Comparison of ENCODE assay signal across 9 cellular contexts in genomic region chr12:55724226-55724939, GRCh38. TPM values are rescaled to one million over a fixed set of nuclear protein-coding genes. Genes with fewer than 3 reads are reported as not detected.
DNase-seq lines count a peak whose midpoint lies in the region; ATAC-seq, FAIRE-seq and TF ChIP-seq lines count a peak whose summit lies in the region.
"Had no signal": no experiment of that assay in that cellular context is flagged by ENCODE, and none has a peak within 500 bp of the region (broad histone marks: within the 10 kb centered on the region; RNA-seq: fewer than 3 reads in every experiment).

No MANE protein-coding gene starts in this region.

- no peak overlapping the region for H3K4me3 ChIP-seq in NB4 (ENCODE audit: low read depth, low read length)
- H3K4me3 ChIP-seq in HepG2 (replicated peaks in 1 of 3; ENCODE audit: insufficient read depth in 1 of 3, low read depth in 2 of 3, low read length in 3 of 3): no peak overlapping the region

- peaks cover 37% of the 10 kb centered on the region for H3K4me1 Mint-ChIP-seq in central memory CD8-positive, alpha-beta T cell

- peak overlapping the region; percentile 66 for H3K27ac Mint-ChIP-seq in central memory CD8-positive, alpha-beta T cell (ENCODE audit: low read depth)

- intact Hi-C loops in HepG2 (cut with micrococcal nuclease; ENCODE audit: unreplicated experiment): loop anchor here (1.0 to 5.0 kb wide), 2 partner anchors 13 to 537 kb away; no protein-coding TSS in a partner anchor

- no peaks in the 10 kb centered on the region for H3K27me3 Mint-ChIP-seq in central memory CD8-positive, alpha-beta T cell

- DNase-seq in GM13976 (ENCODE audit: low spot score) (peak; percentile 78), NB4 (ENCODE audit: low read depth) (peak; percentile 84), UCSD-AML1 (lab: John Stamatoyannopoulos, UW; ENCODE audit: unreplicated experiment) (peak; percentile 74), HepG2 (ENCODE audit: low spot score) (peak; percentile 60), NCI-H2029 treated with DMSO at 0.1 percent for 48 hours (lab: John Stamatoyannopoulos, UW) (no peak), amniotic stem cell (lab: John Stamatoyannopoulos, UW) (no peak)
- peak; percentile 48 to 53 for DNase-seq in central memory CD8-positive, alpha-beta T cell (ENCODE audit: low spot score in 2 of 2)
- peak; percentile 56 for DNase-seq in stimulated activated CD8-positive, alpha-beta memory T cell treated with anti-CD3 and anti-CD28 coated beads, Interleukin-4, amount 100 ng/mL, for 24 hours (ENCODE audit: low read depth)

- peak; percentile 26 for FAIRE-seq in HepG2 (lab: Jason Lieb, UNC)
- FAIRE-seq: colon had no signal

- H3K9me3 ChIP-seq in HepG2 (ENCODE audit: low read length): no peaks in the 10 kb centered on the region

- no peaks in the 10 kb centered on the region; a peak in 1 of 5 replicates for H3K27me3 ChIP-seq in HepG2 (ENCODE audit: control insufficient read depth in 1 of 2, insufficient read depth in 2 of 2, low read length in 2 of 2)

- TF ChIP-seq RAD21 in HepG2 (CRISPR knock-in tag; IDR thresholded peaks at IDR 0.05): peak; percentile 69

- TF ChIP-seq EP300 in HepG2 (IDR thresholded peaks at IDR 0.05; ENCODE audit: low read depth in 2 of 2, low read length in 2 of 2): no peak
- TF ChIP-seq EP300 in HepG2 (CRISPR knock-in tag; IDR thresholded peaks at IDR 0.05; ENCODE audit: borderline replicate concordance): no peak

- peaks cover 10 to 25% of the 10 kb centered on the region in 2 experiments; a peak in 4 of 5 replicates for H3K36me3 ChIP-seq in HepG2 (replicated peaks in 1 of 2; ENCODE audit: control insufficient read depth in 1 of 2, insufficient read depth in 2 of 2, low read length in 2 of 2)

- no peak overlapping the region for H3K4me3 Mint-ChIP-seq in central memory CD8-positive, alpha-beta T cell

- in situ Hi-C loops in GM13976 (cut with MboI; ENCODE audit: low sequenced_read_pairs, unreplicated experiment): no loop called here
- in situ Hi-C loops in HepG2 (cut with HindIII; ENCODE audit: extremely low pct_ligation_motif_present, low pct_unique_long_range_greater_than_20kb): no loop called here

- peaks cover 12% of the 10 kb centered on the region for H3K79me2 ChIP-seq in HepG2 (ENCODE audit: insufficient read depth, low read length)

- H3K4me1 ChIP-seq in HepG2 (ENCODE audit: insufficient read depth, low read length): peaks cover 70% of the 10 kb centered on the region

- H3K36me3 Mint-ChIP-seq in central memory CD8-positive, alpha-beta T cell (ENCODE audit: insufficient read depth): peaks cover 11% of the 10 kb centered on the region

- peak; percentile 50 for ATAC-seq in central memory CD8-positive, alpha-beta T cell (replicated peaks; ENCODE audit: extremely low read depth, poor library complexity, severe bottlenecking)
- peak; percentile 37 for ATAC-seq in HepG2

- TF ChIP-seq POLR2A in NB4 (IDR thresholded peaks at IDR 0.05; ENCODE audit: extremely low read depth, insufficient read length): no peak
- TF ChIP-seq POLR2A in HepG2 (IDR thresholded peaks at IDR 0.05; ENCODE audit: insufficient read depth in 1 of 2, low read depth in 2 of 2, low read length in 2 of 2): peak in 1 of 2 experiments; percentile 16; a peak in 2 of 4 replicates

- H4K20me1 ChIP-seq in HepG2 (ENCODE audit: insufficient read depth, low read length): 0 out of 2 replicates have a peak, but pooled peaks cover 8% of the 10 kb centered on the region

- no peaks in the 10 kb centered on the region for H3K9me3 Mint-ChIP-seq in central memory CD8-positive, alpha-beta T cell

- WGBS in HepG2 (ENCODE audit: low lambda C conversion rate): 17% methylated on average over 5 of the region's 11 CpGs

- BruUV-seq in HepG2 (replicated peaks; lab: Mats Ljungman, UMichigan): no TSS peak

- POLR2A ChIA-PET in HepG2 (lab: Yijun Ruan, JAX): interaction anchor here (1.0 to 5.3 kb wide), 5 partner anchors 9 to 249 kb away, joined by 3 to 23 read pairs (median 8); partner anchors contain the start of genes BLOC1S1 and RAB5B

- H3K4me2 ChIP-seq in HepG2 (ENCODE audit: low read depth, low read length): no peak overlapping the region

- CTCF ChIA-PET in HepG2 (lab: Yijun Ruan, JAX; ENCODE audit: low intra/inter-chr PET ratio, low total read pairs): interaction anchor here (1.4 to 3.4 kb wide), 2 partner anchors 12 to 43 kb away, joined by 3 to 36 read pairs; a partner anchor contains a TSS

- TF ChIP-seq CTCF in GM13976 (IDR thresholded peaks at IDR 0.05; ENCODE audit: borderline replicate concordance, control extremely low read depth, extremely low read depth, insufficient read depth, missing control alignments) (peak; percentile 74), NB4 (IDR thresholded peaks at IDR 0.05; ENCODE audit: low read depth, low read length) (peak; percentile 88), HepG2 (CRISPR knock-in tag; IDR thresholded peaks at IDR 0.05) (peak; percentile 79)

- no peak overlapping the region for H3K27ac ChIP-seq in HepG2 (ENCODE audit: extremely low read length, insufficient read depth, low read length)

- H3K9ac ChIP-seq in HepG2 (ENCODE audit: insufficient read depth, low read depth, low read length): no peak overlapping the region

- H2AFZ ChIP-seq in HepG2 (ENCODE audit: low read length): no peak overlapping the region

RNA-seq across cellular contexts. Expression of gene RDH5, which starts 4.2 kb away (rescaled TPM):
- total RNA-seq in HepG2 (2016; rRNA removed; fragmentation: Illumina TruSeq; extraction: Trizol): 1.0 and 2.6 TPM in 2 replicates
- 1.2 and 1.5 TPM in 2 replicates for total RNA-seq in HepG2 (2016; cell fraction: cytosol; rRNA removed; fragmentation: Illumina TruSeq; extraction: Trizol; ENCODE audit: low read depth)
- 1.2 and 2.6 TPM in 2 replicates for total RNA-seq in HepG2 (2016; cell fraction: insoluble cytoplasmic fraction; rRNA removed; fragmentation: Illumina TruSeq; extraction: Trizol)
- total RNA-seq in HepG2 (2016; cell fraction: membrane; rRNA removed; fragmentation: Illumina TruSeq; extraction: Trizol): 1.3 and 1.5 TPM in 2 replicates
- 4.5 and 6.2 TPM in 2 replicates for total RNA-seq in HepG2 (2016; cell fraction: nucleus; rRNA removed; fragmentation: Illumina TruSeq; extraction: Trizol)
- polyA plus RNA-seq in HepG2 (2011; rRNA removed): 5.7 TPM in 2 replicates
- polyA plus RNA-seq in HepG2 (2011; cell fraction: cytosol; rRNA removed): 2.4 and 3.4 TPM in 2 replicates
- polyA plus RNA-seq in HepG2 (2011; cell fraction: nucleus; rRNA removed): 17.8 and 19.4 TPM in 2 replicates
- 3.3 and 4.2 TPM in 2 replicates for polyA plus RNA-seq in HepG2 (2012)
- 0.41 and 0.84 TPM in 2 replicates for polyA plus RNA-seq in HepG2 (2016; cell fraction: cytosol; fragmentation: Illumina TruSeq; extraction: Trizol; ENCODE audit: low read depth)
- polyA plus RNA-seq in HepG2 (2016; cell fraction: insoluble cytoplasmic fraction; fragmentation: Illumina TruSeq; extraction: Trizol; ENCODE audit: low read depth): 0.71 and 0.91 TPM in 2 replicates
- 1.0 and 1.1 TPM in 2 replicates for polyA plus RNA-seq in HepG2 (2016; cell fraction: membrane; fragmentation: Illumina TruSeq; extraction: Trizol; ENCODE audit: low read depth)
- 9.3 and 11.2 TPM in 2 replicates for polyA plus RNA-seq in HepG2 (2016; cell fraction: nucleus; fragmentation: Illumina TruSeq; extraction: Trizol; ENCODE audit: insufficient read depth, low read depth)
- 4.1 and 8.8 TPM in 2 replicates for polyA minus RNA-seq in HepG2 (2011; rRNA and poly(A)+ RNA removed; ENCODE audit: low replicate concordance)
- 0.53 and 0.79 TPM in 2 replicates for polyA minus RNA-seq in HepG2 (2011; cell fraction: cytosol; rRNA and poly(A)+ RNA removed)
- 11.6 and 16.1 TPM in 2 replicates for polyA minus RNA-seq in HepG2 (2011; cell fraction: nucleus; rRNA and poly(A)+ RNA removed)

RNA-seq across cellular contexts. Expression of gene CD63, which starts 4.4 kb away (rescaled TPM):
- 134 and 277 TPM in 2 replicates for total RNA-seq in HepG2 (2016; rRNA removed; fragmentation: Illumina TruSeq; extraction: Trizol)
- total RNA-seq in HepG2 (2016; cell fraction: cytosol; rRNA removed; fragmentation: Illumina TruSeq; extraction: Trizol; ENCODE audit: low read depth): 129 and 132 TPM in 2 replicates
- total RNA-seq in HepG2 (2016; cell fraction: insoluble cytoplasmic fraction; rRNA removed; fragmentation: Illumina TruSeq; extraction: Trizol): 128 and 284 TPM in 2 replicates
- 138 and 152 TPM in 2 replicates for total RNA-seq in HepG2 (2016; cell fraction: membrane; rRNA removed; fragmentation: Illumina TruSeq; extraction: Trizol)
- 203 and 224 TPM in 2 replicates for total RNA-seq in HepG2 (2016; cell fraction: nucleus; rRNA removed; fragmentation: Illumina TruSeq; extraction: Trizol)
- 211 and 234 TPM in 2 replicates for polyA plus RNA-seq in HepG2 (2011; rRNA removed)
- polyA plus RNA-seq in HepG2 (2011; cell fraction: cytosol; rRNA removed): 424 and 444 TPM in 2 replicates
- polyA plus RNA-seq in HepG2 (2011; cell fraction: nucleus; rRNA removed): 140 and 196 TPM in 2 replicates
- polyA plus RNA-seq in HepG2 (2012): 226 and 283 TPM in 2 replicates
- 186 and 213 TPM in 2 replicates for polyA plus RNA-seq in HepG2 (2016; cell fraction: cytosol; fragmentation: Illumina TruSeq; extraction: Trizol; ENCODE audit: low read depth)
- 153 and 161 TPM in 2 replicates for polyA plus RNA-seq in HepG2 (2016; cell fraction: insoluble cytoplasmic fraction; fragmentation: Illumina TruSeq; extraction: Trizol; ENCODE audit: low read depth)
- 149 and 167 TPM in 2 replicates for polyA plus RNA-seq in HepG2 (2016; cell fraction: membrane; fragmentation: Illumina TruSeq; extraction: Trizol; ENCODE audit: low read depth)
- polyA plus RNA-seq in HepG2 (2016; cell fraction: nucleus; fragmentation: Illumina TruSeq; extraction: Trizol; ENCODE audit: insufficient read depth, low read depth): 381 and 422 TPM in 2 replicates
- 159 and 211 TPM in 2 replicates for polyA minus RNA-seq in HepG2 (2011; rRNA and poly(A)+ RNA removed; ENCODE audit: low replicate concordance)
- 94.7 and 99.2 TPM in 2 replicates for polyA minus RNA-seq in HepG2 (2011; cell fraction: cytosol; rRNA and poly(A)+ RNA removed)
- polyA minus RNA-seq in HepG2 (2011; cell fraction: nucleus; rRNA and poly(A)+ RNA removed): 47.0 and 55.9 TPM in 2 replicates

RNA-seq across cellular contexts. Expression of gene BLOC1S1, which starts 8.5 kb away (rescaled TPM):
- 95.3 and 99.7 TPM in 2 replicates for total RNA-seq in HepG2 (2016; rRNA removed; fragmentation: Illumina TruSeq; extraction: Trizol)
- total RNA-seq in HepG2 (2016; cell fraction: cytosol; rRNA removed; fragmentation: Illumina TruSeq; extraction: Trizol; ENCODE audit: low read depth): 118 and 144 TPM in 2 replicates
- total RNA-seq in HepG2 (2016; cell fraction: insoluble cytoplasmic fraction; rRNA removed; fragmentation: Illumina TruSeq; extraction: Trizol): 97.9 and 110 TPM in 2 replicates
- total RNA-seq in HepG2 (2016; cell fraction: membrane; rRNA removed; fragmentation: Illumina TruSeq; extraction: Trizol): 102 and 108 TPM in 2 replicates
- total RNA-seq in HepG2 (2016; cell fraction: nucleus; rRNA removed; fragmentation: Illumina TruSeq; extraction: Trizol): 34.2 and 48.7 TPM in 2 replicates
- polyA plus RNA-seq in HepG2 (2011; rRNA removed): 50.5 and 55.1 TPM in 2 replicates
- polyA plus RNA-seq in HepG2 (2011; cell fraction: cytosol; rRNA removed): 74.9 and 112 TPM in 2 replicates
- polyA plus RNA-seq in HepG2 (2011; cell fraction: nucleus; rRNA removed): 22.5 and 27.2 TPM in 2 replicates
- polyA plus RNA-seq in HepG2 (2012): 34.8 and 38.2 TPM in 2 replicates
- polyA plus RNA-seq in HepG2 (2016; cell fraction: cytosol; fragmentation: Illumina TruSeq; extraction: Trizol; ENCODE audit: low read depth): 149 and 162 TPM in 2 replicates
- 107 and 112 TPM in 2 replicates for polyA plus RNA-seq in HepG2 (2016; cell fraction: insoluble cytoplasmic fraction; fragmentation: Illumina TruSeq; extraction: Trizol; ENCODE audit: low read depth)
- polyA plus RNA-seq in HepG2 (2016; cell fraction: membrane; fragmentation: Illumina TruSeq; extraction: Trizol; ENCODE audit: low read depth): 91.5 and 100 TPM in 2 replicates
- polyA plus RNA-seq in HepG2 (2016; cell fraction: nucleus; fragmentation: Illumina TruSeq; extraction: Trizol; ENCODE audit: insufficient read depth, low read depth): 64.2 and 67.2 TPM in 2 replicates
- 21.9 and 89.7 TPM in 2 replicates for polyA minus RNA-seq in HepG2 (2011; rRNA and poly(A)+ RNA removed; ENCODE audit: low replicate concordance)
- 6.7 and 11.0 TPM in 2 replicates for polyA minus RNA-seq in HepG2 (2011; cell fraction: cytosol; rRNA and poly(A)+ RNA removed)
- 7.8 and 8.2 TPM in 2 replicates for polyA minus RNA-seq in HepG2 (2011; cell fraction: nucleus; rRNA and poly(A)+ RNA removed)

RNA-seq across cellular contexts. Expression of gene ITGA7, which starts 16.7 kb away (rescaled TPM):
- total RNA-seq in HepG2 (2016; rRNA removed; fragmentation: Illumina TruSeq; extraction: Trizol): 0.24 and 0.75 TPM in 2 replicates
- total RNA-seq in HepG2 (2016; cell fraction: cytosol; rRNA removed; fragmentation: Illumina TruSeq; extraction: Trizol; ENCODE audit: low read depth): not detected in 2 replicates
- 0.15 and 0.35 TPM in 2 replicates for total RNA-seq in HepG2 (2016; cell fraction: insoluble cytoplasmic fraction; rRNA removed; fragmentation: Illumina TruSeq; extraction: Trizol)
- total RNA-seq in HepG2 (2016; cell fraction: membrane; rRNA removed; fragmentation: Illumina TruSeq; extraction: Trizol): 0.03 and 0.14 TPM in 2 replicates
- total RNA-seq in HepG2 (2016; cell fraction: nucleus; rRNA removed; fragmentation: Illumina TruSeq; extraction: Trizol): 1.3 and 1.5 TPM in 2 replicates
- 0.65 and 1.8 TPM in 2 replicates for polyA plus RNA-seq in HepG2 (2011; rRNA removed)
- 0.16 and 0.28 TPM in 2 replicates for polyA plus RNA-seq in HepG2 (2011; cell fraction: cytosol; rRNA removed)
- polyA plus RNA-seq in HepG2 (2011; cell fraction: nucleus; rRNA removed): 12.1 and 12.6 TPM in 2 replicates
- polyA plus RNA-seq in HepG2 (2012): 1.1 and 1.2 TPM in 2 replicates
- not detected in 2 replicates for polyA plus RNA-seq in HepG2 (2016; cell fraction: cytosol; fragmentation: Illumina TruSeq; extraction: Trizol; ENCODE audit: low read depth)
- polyA plus RNA-seq in HepG2 (2016; cell fraction: insoluble cytoplasmic fraction; fragmentation: Illumina TruSeq; extraction: Trizol; ENCODE audit: low read depth): 0.28 TPM in 1 of 2 replicates, not detected in the other
- polyA plus RNA-seq in HepG2 (2016; cell fraction: membrane; fragmentation: Illumina TruSeq; extraction: Trizol; ENCODE audit: low read depth): not detected in 2 replicates
- 1.7 and 2.7 TPM in 2 replicates for polyA plus RNA-seq in HepG2 (2016; cell fraction: nucleus; fragmentation: Illumina TruSeq; extraction: Trizol; ENCODE audit: insufficient read depth, low read depth)
- polyA minus RNA-seq in HepG2 (2011; rRNA and poly(A)+ RNA removed; ENCODE audit: low replicate concordance): 1.4 and 1.9 TPM in 2 replicates
- polyA minus RNA-seq in HepG2 (2011; cell fraction: cytosol; rRNA and poly(A)+ RNA removed): not detected in 2 replicates
- 2.2 and 3.1 TPM in 2 replicates for polyA minus RNA-seq in HepG2 (2011; cell fraction: nucleus; rRNA and poly(A)+ RNA removed)

RNA-seq across cellular contexts. Expression of gene GDF11, which starts 18.5 kb away (rescaled TPM):
- total RNA-seq in HepG2 (2016; rRNA removed; fragmentation: Illumina TruSeq; extraction: Trizol): 1.4 and 1.5 TPM in 2 replicates
- 5.4 and 5.8 TPM in 2 replicates for total RNA-seq in HepG2 (2016; cell fraction: cytosol; rRNA removed; fragmentation: Illumina TruSeq; extraction: Trizol; ENCODE audit: low read depth)
- 0.56 and 1.8 TPM in 2 replicates for total RNA-seq in HepG2 (2016; cell fraction: insoluble cytoplasmic fraction; rRNA removed; fragmentation: Illumina TruSeq; extraction: Trizol)
- total RNA-seq in HepG2 (2016; cell fraction: membrane; rRNA removed; fragmentation: Illumina TruSeq; extraction: Trizol): 6.1 and 6.4 TPM in 2 replicates
- 0.53 and 1.2 TPM in 2 replicates for total RNA-seq in HepG2 (2016; cell fraction: nucleus; rRNA removed; fragmentation: Illumina TruSeq; extraction: Trizol)
- 0.63 and 1.0 TPM in 2 replicates for polyA plus RNA-seq in HepG2 (2011; rRNA removed)
- 0.85 and 1.1 TPM in 2 replicates for polyA plus RNA-seq in HepG2 (2011; cell fraction: cytosol; rRNA removed)
- 0.83 and 1.1 TPM in 2 replicates for polyA plus RNA-seq in HepG2 (2011; cell fraction: nucleus; rRNA removed)
- polyA plus RNA-seq in HepG2 (2012): 0.56 and 1.0 TPM in 2 replicates
- 14.3 and 14.9 TPM in 2 replicates for polyA plus RNA-seq in HepG2 (2016; cell fraction: cytosol; fragmentation: Illumina TruSeq; extraction: Trizol; ENCODE audit: low read depth)
- polyA plus RNA-seq in HepG2 (2016; cell fraction: insoluble cytoplasmic fraction; fragmentation: Illumina TruSeq; extraction: Trizol; ENCODE audit: low read depth): 2.1 and 3.0 TPM in 2 replicates
- 11.3 and 12.5 TPM in 2 replicates for polyA plus RNA-seq in HepG2 (2016; cell fraction: membrane; fragmentation: Illumina TruSeq; extraction: Trizol; ENCODE audit: low read depth)
- 2.0 and 2.7 TPM in 2 replicates for polyA plus RNA-seq in HepG2 (2016; cell fraction: nucleus; fragmentation: Illumina TruSeq; extraction: Trizol; ENCODE audit: insufficient read depth, low read depth)
- 1.8 and 14.3 TPM in 2 replicates for polyA minus RNA-seq in HepG2 (2011; rRNA and poly(A)+ RNA removed; ENCODE audit: low replicate concordance)
- 0.18 and 0.49 TPM in 2 replicates for polyA minus RNA-seq in HepG2 (2011; cell fraction: cytosol; rRNA and poly(A)+ RNA removed)
- polyA minus RNA-seq in HepG2 (2011; cell fraction: nucleus; rRNA and poly(A)+ RNA removed): 0.90 and 0.99 TPM in 2 replicates

Comparison
In these comparisons a context has a peak if more than half of its experiments do, and no peak if none do; other contexts are left out.
1. DNase-seq: peak in GM13976 (single experiment), NB4 (single experiment), UCSD-AML1 (single experiment), central memory CD8-positive, alpha-beta T cell (2 of 2), HepG2 (single experiment) and stimulated activated CD8-positive, alpha-beta memory T cell treated with anti-CD3 and anti-CD28 coated beads, Interleukin-4, amount 100 ng/mL, for 24 hours (single experiment); none in NCI-H2029 treated with DMSO at 0.1 percent for 48 hours (single experiment) and amniotic stem cell (single experiment).
2. Peak in every context shown above with its lines, with median percentiles within 50 percentile points of each other: CTCF ChIP-seq.